24 cellular contexts compared by ENCODE assay signal in the genomic region with DNA sequence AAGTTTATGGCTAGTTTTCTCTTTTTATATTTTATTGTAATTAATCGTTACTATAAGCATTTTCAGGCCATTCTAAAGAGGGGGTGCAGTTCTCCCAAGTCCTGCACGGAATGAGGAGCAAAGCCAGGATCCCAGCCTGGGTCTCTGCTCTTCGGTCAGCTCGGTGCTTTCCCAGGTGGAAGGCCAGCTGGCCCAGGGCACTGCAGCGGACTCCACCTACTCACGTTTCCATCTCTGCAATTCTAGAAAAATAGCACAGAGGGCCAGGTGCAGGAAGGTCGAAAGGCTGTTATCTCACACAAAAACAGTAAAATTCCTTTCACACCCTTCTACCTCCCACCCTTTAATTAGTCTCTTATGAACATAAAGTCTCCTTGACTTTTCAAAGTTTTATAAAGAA. TPM values are rescaled to one million over a fixed set of nuclear protein-coding genes. Genes with fewer than 3 reads are reported as not detected.
DNase-seq lines count a peak whose midpoint lies in the region; ATAC-seq, FAIRE-seq and TF ChIP-seq lines count a peak whose summit lies in the region.
"Had no signal": no experiment of that assay in that cellular context is flagged by ENCODE, and none has a peak within 500 bp of the region (broad histone marks: within the 10 kb centered on the region; RNA-seq: fewer than 3 reads in every experiment).

No MANE protein-coding gene starts in this region.

- H3K27me3 ChIP-seq in liver (ENCODE audit: control insufficient read depth in 4 of 4, insufficient read depth in 4 of 4, low read length in 3 of 4) (no peaks in the 10 kb centered on the region), HepG2 (ENCODE audit: control insufficient read depth in 1 of 2, insufficient read depth in 2 of 2, low read length in 2 of 2) (no peaks in the 10 kb centered on the region; a peak in 2 of 5 replicates)
- H3K27me3 ChIP-seq: BLaER1, MG63 had no signal

- H3K4me2 ChIP-seq in HepG2 (ENCODE audit: low read depth, low read length): no peak overlapping the region
- H3K4me2 ChIP-seq: BLaER1, GM23338 had no signal

- TF ChIP-seq CTCF in liver (IDR thresholded peaks at IDR 0.05; ENCODE audit: low read depth, low read length, missing input control) (no peak), HepG2 (CRISPR knock-in tag; IDR thresholded peaks at IDR 0.05) (no peak), nephron (IDR thresholded peaks at IDR 0.05; ENCODE audit: unreplicated experiment in 3 of 3) (no peak)

- peaks cover 82% of the 10 kb centered on the region for H3K27me3 Mint-ChIP-seq in dendritic cell treated with granulocyte-macrophage colony-stimulating factor and Interleukin-4, amounts not matched to agents 40 ng/mL and 50 ng/mL, for 4 days
- H3K27me3 Mint-ChIP-seq in nephron (ENCODE audit: low read depth): peaks cover 19% of the 10 kb centered on the region

- DNase-seq in HepG2 (ENCODE audit: low spot score): no peak
- no peak for DNase-seq in amniotic stem cell (lab: John Stamatoyannopoulos, UW)
- DNase-seq: CD4-positive, alpha-beta T cell; H9; IMR-90; KG1; NCI-H1694 treated with DMSO at 0.1 percent for 48 hours; NCI-H2081 treated with DMSO at 0.1 percent for 48 hours; NCI-H2171; NCI-H226; NCI-H510A; NCI-H69; SIG-M5 had no signal

- H3K4me1 ChIP-seq in liver (ENCODE audit: control insufficient read depth in 4 of 4, insufficient read depth in 4 of 4, low read length in 3 of 4): peaks cover 11 to 34% (median 26%) of the 10 kb centered on the region in 4 donors
- peaks cover 62% of the 10 kb centered on the region for H3K4me1 ChIP-seq in HepG2 (ENCODE audit: insufficient read depth, low read length)

- TF ChIP-seq RAD21 in liver (IDR thresholded peaks at IDR 0.05) (peak; percentile 43 to 62), HepG2 (CRISPR knock-in tag; IDR thresholded peaks at IDR 0.05) (no peak)

- H3K36me3 ChIP-seq in liver (ENCODE audit: control insufficient read depth in 4 of 4, insufficient read depth in 3 of 4, low read depth in 1 of 4, low read length in 3 of 4) (no peaks in the 10 kb centered on the region), HepG2 (replicated peaks in 1 of 2; ENCODE audit: control insufficient read depth in 1 of 2, insufficient read depth in 2 of 2, low read length in 2 of 2) (no peaks in the 10 kb centered on the region)
- H3K36me3 ChIP-seq: BLaER1, MG63 had no signal

- no peaks in the 10 kb centered on the region for H4K20me1 ChIP-seq in HepG2 (ENCODE audit: insufficient read depth, low read length)
- H4K20me1 ChIP-seq: BLaER1 had no signal

- no peak overlapping the region for H2AFZ ChIP-seq in HepG2 (ENCODE audit: low read length)

- no peak overlapping the region for H3K4me3 ChIP-seq in liver (ENCODE audit: low read depth in 1 of 3, low read length in 3 of 3)
- no peak overlapping the region for H3K4me3 ChIP-seq in HepG2 (replicated peaks in 1 of 3; ENCODE audit: insufficient read depth in 1 of 3, low read depth in 2 of 3, low read length in 3 of 3)
- H3K4me3 ChIP-seq: BLaER1, GM23338, MG63, SK-N-MC had no signal

- H3K4me3 Mint-ChIP-seq in dendritic cell treated with granulocyte-macrophage colony-stimulating factor and Interleukin-4, amounts not matched to agents 40 ng/mL and 50 ng/mL, for 4 days: no peak overlapping the region
- H3K4me3 Mint-ChIP-seq in nephron: no peak overlapping the region
- H3K4me3 Mint-ChIP-seq: CD4-positive, alpha-beta T cell; GM23338; H9 had no signal

- CTCF ChIA-PET in HepG2 (lab: Yijun Ruan, JAX; ENCODE audit: low intra/inter-chr PET ratio, low total read pairs): interaction anchor here (1.2 kb wide), 1 partner anchor 61 kb away, joined by 3 read pairs; no protein-coding TSS in a partner anchor

- TF ChIP-seq EP300 in HepG2 (IDR thresholded peaks at IDR 0.05; ENCODE audit: low read depth in 2 of 2, low read length in 2 of 2) (no peak), HepG2 (CRISPR knock-in tag; IDR thresholded peaks at IDR 0.05; ENCODE audit: borderline replicate concordance) (no peak)

- 35% methylated on average over 7 of the region's 7 CpGs for WGBS in liver
- WGBS in HepG2 (ENCODE audit: low lambda C conversion rate): 70% methylated on average over 7 of the region's 7 CpGs

- H3K27ac ChIP-seq in liver (ENCODE audit: low read depth in 1 of 2, low read length in 2 of 2): peak overlapping the region; percentile 81 to 83
- H3K27ac ChIP-seq in HepG2 (ENCODE audit: extremely low read length, insufficient read depth, low read length): no peak overlapping the region
- H3K27ac ChIP-seq: BLaER1, SK-N-MC had no signal

- no peaks in the 10 kb centered on the region for H3K9me3 Mint-ChIP-seq in dendritic cell treated with granulocyte-macrophage colony-stimulating factor and Interleukin-4, amounts not matched to agents 40 ng/mL and 50 ng/mL, for 4 days
- peaks cover 2% of the 10 kb centered on the region for H3K9me3 Mint-ChIP-seq in nephron
- H3K9me3 Mint-ChIP-seq: CD4-positive, alpha-beta T cell; GM23338 had no signal

- H3K9ac ChIP-seq in liver (ENCODE audit: low read depth in 1 of 2, low read length in 2 of 2): no peak overlapping the region
- no peak overlapping the region for H3K9ac ChIP-seq in HepG2 (ENCODE audit: insufficient read depth, low read depth, low read length)
- H3K9ac ChIP-seq: BLaER1 had no signal

- intact Hi-C loops in HepG2 (cut with micrococcal nuclease; ENCODE audit: unreplicated experiment): loop anchor here (5.0 to 10.0 kb wide), 2 partner anchors 238 to 294 kb away; no protein-coding TSS in a partner anchor
- intact Hi-C loops in dendritic cell treated with granulocyte-macrophage colony-stimulating factor and Interleukin-4, amounts not matched to agents 40 ng/mL and 50 ng/mL, for 4 days (cut with micrococcal nuclease): no loop called here

- in situ Hi-C loops in HepG2 (cut with HindIII; ENCODE audit: extremely low pct_ligation_motif_present, low pct_unique_long_range_greater_than_20kb): loop anchor here (10.0 kb wide), 1 partner anchor 58 kb away; the partner anchor contains the start of gene HES1

- no peaks in the 10 kb centered on the region for H3K79me2 ChIP-seq in HepG2 (ENCODE audit: insufficient read depth, low read length)

- BruUV-seq in HepG2 (replicated peaks; lab: Mats Ljungman, UMichigan): no TSS peak

- TF ChIP-seq POLR2A in HepG2 (IDR thresholded peaks at IDR 0.05; ENCODE audit: insufficient read depth in 1 of 2, low read depth in 2 of 2, low read length in 2 of 2): no peak

- H3K9me3 ChIP-seq in liver (ENCODE audit: control insufficient read depth in 4 of 4, low read length in 3 of 4): no peaks in the 10 kb centered on the region
- no peaks in the 10 kb centered on the region for H3K9me3 ChIP-seq in HepG2 (ENCODE audit: low read length)
- H3K9me3 ChIP-seq: BLaER1, MG63 had no signal

- H3K27ac Mint-ChIP-seq in dendritic cell treated with granulocyte-macrophage colony-stimulating factor and Interleukin-4, amounts not matched to agents 40 ng/mL and 50 ng/mL, for 4 days: peak overlapping the region; percentile 56
- H3K27ac Mint-ChIP-seq in nephron: peak overlapping the region; percentile 31 to 85 (median 49)
- H3K27ac Mint-ChIP-seq: CD4-positive, alpha-beta T cell; GM23338; H9 had no signal

- ATAC-seq in HepG2 (no peak), HG02610 (IDR thresholded peaks at IDR 0.05; ENCODE audit: unreplicated experiment) (no peak), GM19467 (IDR thresholded peaks at IDR 0.05; ENCODE audit: unreplicated experiment) (no peak)
- ATAC-seq: GM23338 had no signal

- FAIRE-seq in HepG2 (lab: Jason Lieb, UNC): no peak
- FAIRE-seq: D721Med, GM18507 had no signal

- peaks cover 22% of the 10 kb centered on the region for H3K4me1 Mint-ChIP-seq in dendritic cell treated with granulocyte-macrophage colony-stimulating factor and Interleukin-4, amounts not matched to agents 40 ng/mL and 50 ng/mL, for 4 days (ENCODE audit: low read depth)
- H3K4me1 Mint-ChIP-seq in nephron: peaks cover 69% of the 10 kb centered on the region

- POLR2A ChIA-PET in HepG2 (lab: Yijun Ruan, JAX): interaction anchor here (1.9 to 2.6 kb wide), 3 partner anchors 25 to 60 kb away, joined by 5 to 18 read pairs (median 7); partner anchors contain the start of gene HES1

- H3K36me3 Mint-ChIP-seq in dendritic cell treated with granulocyte-macrophage colony-stimulating factor and Interleukin-4, amounts not matched to agents 40 ng/mL and 50 ng/mL, for 4 days (ENCODE audit: low read depth): no peaks in the 10 kb centered on the region
- H3K36me3 Mint-ChIP-seq in nephron (ENCODE audit: low read depth): no peaks in the 10 kb centered on the region

TF ChIP-seq in liver, 16 proteins besides CTCF, POLR2A, EP300 and RAD21 (continues in another document):
- peak in 1 of 2 donors; percentile 57 for TF ChIP-seq RXRA (IDR thresholded peaks at IDR 0.05)
- no peak for TF ChIP-seq FOXA2 (IDR thresholded peaks at IDR 0.05)
- TF ChIP-seq EGR1 (IDR thresholded peaks at IDR 0.05; ENCODE audit: low read depth in 2 of 2): no peak

TF ChIP-seq in HepG2, 621 proteins besides CTCF, POLR2A, EP300 and RAD21 (continues in another document):
- TF ChIP-seq POGZ (CRISPR knock-in tag; IDR thresholded peaks at IDR 0.05): no peak

RNA-seq across cellular contexts. Expression of gene HES1, which starts 59.5 kb away (rescaled TPM):
- total RNA-seq in liver (1 to 10 TPM; 5.3 to 6.8 TPM), HepG2 (2016; rRNA removed; fragmentation: Illumina TruSeq; extraction: Trizol) (15.0 and 19.8 TPM in 2 replicates)
- polyA plus RNA-seq in liver (10 to 100 TPM; 11.2 to 12.5 TPM), HepG2 (2011; rRNA removed) (15.4 and 16.6 TPM in 2 replicates)
- total RNA-seq in HepG2 (2016; cell fraction: cytosol; rRNA removed; fragmentation: Illumina TruSeq; extraction: Trizol; ENCODE audit: low read depth): 16.2 and 16.8 TPM in 2 replicates
- 14.9 and 18.9 TPM in 2 replicates for total RNA-seq in HepG2 (2016; cell fraction: insoluble cytoplasmic fraction; rRNA removed; fragmentation: Illumina TruSeq; extraction: Trizol)
- total RNA-seq in HepG2 (2016; cell fraction: membrane; rRNA removed; fragmentation: Illumina TruSeq; extraction: Trizol): 17.2 and 18.1 TPM in 2 replicates
- 20.8 and 25.5 TPM in 2 replicates for total RNA-seq in HepG2 (2016; cell fraction: nucleus; rRNA removed; fragmentation: Illumina TruSeq; extraction: Trizol)
- 13.8 and 15.8 TPM in 2 replicates for polyA plus RNA-seq in HepG2 (2011; cell fraction: cytosol; rRNA removed)
- 27.8 and 33.4 TPM in 2 replicates for polyA plus RNA-seq in HepG2 (2011; cell fraction: nucleus; rRNA removed)
- 20.4 and 25.8 TPM in 2 replicates for polyA plus RNA-seq in HepG2 (2012)
- 3.5 and 4.3 TPM in 2 replicates for polyA plus RNA-seq in HepG2 (2016; cell fraction: cytosol; fragmentation: Illumina TruSeq; extraction: Trizol; ENCODE audit: low read depth)
- polyA plus RNA-seq in HepG2 (2016; cell fraction: insoluble cytoplasmic fraction; fragmentation: Illumina TruSeq; extraction: Trizol; ENCODE audit: low read depth): 14.5 and 15.2 TPM in 2 replicates
- 4.3 and 4.5 TPM in 2 replicates for polyA plus RNA-seq in HepG2 (2016; cell fraction: membrane; fragmentation: Illumina TruSeq; extraction: Trizol; ENCODE audit: low read depth)
- 31.4 and 34.9 TPM in 2 replicates for polyA plus RNA-seq in HepG2 (2016; cell fraction: nucleus; fragmentation: Illumina TruSeq; extraction: Trizol; ENCODE audit: insufficient read depth, low read depth)
- polyA minus RNA-seq in HepG2 (2011; rRNA and poly(A)+ RNA removed; ENCODE audit: low replicate concordance): 4.8 and 36.7 TPM in 2 replicates
- polyA minus RNA-seq in HepG2 (2011; cell fraction: cytosol; rRNA and poly(A)+ RNA removed): 37.8 and 44.8 TPM in 2 replicates
- polyA minus RNA-seq in HepG2 (2011; cell fraction: nucleus; rRNA and poly(A)+ RNA removed): 45.6 and 54.7 TPM in 2 replicates
